In the genomic region with DNA sequence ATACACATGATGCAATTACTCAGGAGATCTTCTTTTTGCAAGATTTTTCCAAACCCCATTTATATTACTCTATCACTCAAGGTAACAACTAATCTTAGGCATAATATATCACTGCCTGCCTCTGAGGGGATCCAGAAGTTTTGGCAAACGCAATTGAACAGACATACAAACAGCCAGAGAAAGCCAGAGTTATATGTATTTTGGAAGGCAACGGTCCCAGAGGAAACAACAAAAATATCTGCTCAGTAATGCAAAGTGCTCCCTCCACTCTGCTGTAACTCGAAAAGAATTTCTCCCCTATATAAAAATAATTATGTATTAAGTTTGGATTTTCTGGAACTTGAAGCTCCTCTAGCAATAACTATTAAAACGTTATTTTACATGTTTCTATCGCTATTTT, we compare ENCODE assay signal across 21 cellular contexts. TPM values are rescaled to one million over a fixed set of nuclear protein-coding genes. Genes with fewer than 3 reads are reported as not detected.
A peak's percentile ranks its signal among the peaks of the same experiment; 100 is the strongest.
DNase-seq lines count a peak whose midpoint lies in the region; ATAC-seq and TF ChIP-seq lines count a peak whose summit lies in the region.
"Had no signal": no experiment of that assay in that cellular context is flagged by ENCODE, and none has a peak within 500 bp of the region (broad histone marks: within the 10 kb centered on the region; RNA-seq: fewer than 3 reads in every experiment).

No MANE protein-coding gene starts in this region.

- no TSS peak for BruUV-seq in Panc1 (replicated peaks; lab: Mats Ljungman, UMichigan)

- DNase-seq in Panc1 (ENCODE audit: low read depth, low spot score) (no peak), chondrocyte (ENCODE audit: low spot score) (no peak), NCI-H187 (lab: John Stamatoyannopoulos, UW) (no peak)
- DNase-seq: DMS79 treated with DMSO at 0.1 percent for 48 hours, H9, MM.1S, NCI-H1092, NCI-H146, NCI-H2081 treated with DMSO at 0.1 percent for 48 hours, NCI-H510A, NCI-H748 treated with DMSO at 0.1 percent for 48 hours, RPMI8226, SIG-M5 had no signal

- peaks cover 79% of the 10 kb centered on the region for H3K4me1 Mint-ChIP-seq in chondrocyte (ENCODE audit: low read depth)
- peaks cover 13% of the 10 kb centered on the region for H3K4me1 Mint-ChIP-seq in nephron
- H3K4me1 Mint-ChIP-seq: H9 had no signal

- no peak for TF ChIP-seq CTCF in Panc1 (IDR thresholded peaks at IDR 0.05)
- TF ChIP-seq CTCF in chondrocyte (IDR thresholded peaks at IDR 0.05) = no peak
- no peak for TF ChIP-seq CTCF in nephron (IDR thresholded peaks at IDR 0.05; ENCODE audit: unreplicated experiment in 3 of 3)

- H3K27ac Mint-ChIP-seq in chondrocyte (ENCODE audit: unreplicated experiment) (peak overlapping the region; percentile 97), nephron (peak overlapping the region in 2 of 3 experiments; percentile 6 to 19)
- H3K27ac Mint-ChIP-seq: CD14-positive monocyte, H9 had no signal

- peaks cover 10% of the 10 kb centered on the region for H3K4me1 ChIP-seq in Panc1 (ENCODE audit: control insufficient read depth, insufficient read depth, low read length)

- no peak overlapping the region for H3K4me3 ChIP-seq in Panc1 (ENCODE audit: low read depth in 2 of 2, low read length in 2 of 2)

- H3K36me3 Mint-ChIP-seq in chondrocyte (ENCODE audit: low read depth) (no peaks in the 10 kb centered on the region), nephron (ENCODE audit: low read depth) (no peaks in the 10 kb centered on the region)
- H3K36me3 Mint-ChIP-seq: CD14-positive monocyte had no signal

- H3K27ac ChIP-seq in Panc1 (ENCODE audit: low read length) = peak overlapping the region; percentile 39; the same call in 1 of the 2 replicates

- in situ Hi-C loops in Panc1 (cut with HindIII; ENCODE audit: low pct_unique_long_range_greater_than_20kb, low sequenced_read_pairs) = no loop called here

- H3K27me3 Mint-ChIP-seq in chondrocyte (ENCODE audit: low read depth) = no peaks in the 10 kb centered on the region
- no peaks in the 10 kb centered on the region for H3K27me3 Mint-ChIP-seq in nephron (ENCODE audit: low read depth)

- intact Hi-C loops in Panc1 (cut with micrococcal nuclease; ENCODE audit: unreplicated experiment) = no loop called here

- H3K27me3 ChIP-seq in Panc1 (ENCODE audit: control insufficient read depth, insufficient read depth, low read length) = no peaks in the 10 kb centered on the region

- POLR2A ChIA-PET in Panc1 (lab: Charles Lee) = no interaction called here

- H3K9me3 Mint-ChIP-seq in chondrocyte (ENCODE audit: low read depth) (no peaks in the 10 kb centered on the region), nephron (no peaks in the 10 kb centered on the region)
- H3K9me3 Mint-ChIP-seq: H9 had no signal

- H3K4me3 Mint-ChIP-seq in chondrocyte (ENCODE audit: unreplicated experiment) (no peak overlapping the region), nephron (no peak overlapping the region)
- H3K4me3 Mint-ChIP-seq: CD14-positive monocyte, H9 had no signal

- no peaks in the 10 kb centered on the region for H3K9me3 ChIP-seq in Panc1 (ENCODE audit: control insufficient read depth, insufficient read depth, low read depth, low read length)

- H3K36me3 ChIP-seq in Panc1 (ENCODE audit: control insufficient read depth, insufficient read depth, low read length) = no peaks in the 10 kb centered on the region

- ATAC-seq in Panc1 (no peak), HG03354 (IDR thresholded peaks at IDR 0.05; ENCODE audit: poor library complexity, severe bottlenecking, unreplicated experiment) (no peak), GM18861 (IDR thresholded peaks at IDR 0.05; ENCODE audit: unreplicated experiment) (no peak), HG02610 (IDR thresholded peaks at IDR 0.05; ENCODE audit: unreplicated experiment) (no peak)

- CTCF ChIA-PET in Panc1 (lab: Charles Lee) = no interaction called here

RNA-seq across cellular contexts. Expression of a gene that starts 3.9 kb away (rescaled TPM):
- total RNA-seq in Panc1 (2021; ENCODE audit: unreplicated experiment) (not detected), chondrocyte (0.37 TPM in 1 of 3 replicates, not detected in the others)
- polyA plus RNA-seq in Panc1 (2012; ENCODE audit: insufficient read length) = not detected
- total RNA-seq: H9, LHCN-M2, OCI-LY7 had no signal
- polyA plus RNA-seq: AG04450, CD14-positive monocyte had no signal

RNA-seq across cellular contexts. Expression of a gene that starts 17.9 kb away (rescaled TPM):
- not detected for total RNA-seq in Panc1 (2021; ENCODE audit: unreplicated experiment)
- not detected for polyA plus RNA-seq in Panc1 (2012; ENCODE audit: insufficient read length)
- total RNA-seq in chondrocyte = not detected in 3 replicates
- total RNA-seq: H9, LHCN-M2, OCI-LY7 had no signal
- polyA plus RNA-seq: AG04450, CD14-positive monocyte had no signal

RNA-seq across cellular contexts. Expression of a gene that starts 42.4 kb away (rescaled TPM):
- total RNA-seq in Panc1 (2021; ENCODE audit: unreplicated experiment) (132 TPM), chondrocyte (207 to 351 TPM (median 347 TPM) in 3 replicates)
- polyA plus RNA-seq in Panc1 (2012; ENCODE audit: insufficient read length) = 82.7 TPM
- total RNA-seq: OCI-LY7 had no signal
- polyA plus RNA-seq: CD14-positive monocyte had no signal
